24 cellular contexts compared by ENCODE assay signal in genomic region chr4:14679906-14680305, GRCh38.
"Had no signal": no experiment of that assay in that cellular context is flagged by ENCODE, and none has a peak within 500 bp of the region (broad histone marks: within the 10 kb centered on the region; RNA-seq: fewer than 3 reads in every experiment).

No MANE protein-coding gene starts in this region.

- H3K27ac ChIP-seq: esophagus squamous epithelium, foreskin keratinocyte, gastroesophageal sphincter, heart left ventricle, hepatocyte, left lung, pancreas, right lobe of liver, thyroid gland, vagina had no signal

- H3K36me3 Mint-ChIP-seq: natural killer cell had no signal

- H2AFZ ChIP-seq: hepatocyte had no signal

- H3K79me2 ChIP-seq: hepatocyte had no signal

- H3K27me3 Mint-ChIP-seq: stimulated activated naive CD8-positive, alpha-beta T cell treated with anti-CD3 and anti-CD28 coated beads, Interleukin-15, amount 100 ng/mL, for 72 hours had no signal

- H3K9me3 ChIP-seq: esophagus squamous epithelium, gastroesophageal sphincter, left lung, pancreas, right lobe of liver, thyroid gland, vagina had no signal

- H3K4me1 Mint-ChIP-seq: natural killer cell; stimulated activated naive CD8-positive, alpha-beta T cell treated with anti-CD3 and anti-CD28 coated beads, Interleukin-15, amount 100 ng/mL, for 72 hours had no signal

- ATAC-seq: effector memory CD8-positive, alpha-beta T cell; foreskin keratinocyte; gastroesophageal sphincter; heart left ventricle; left cardiac atrium; left lung; natural killer cell; pancreas; right lobe of liver; stimulated activated naive CD8-positive, alpha-beta T cell treated with anti-CD3 and anti-CD28 coated beads, Interleukin-15, amount 100 ng/mL, for 72 hours had no signal

- H3K4me2 ChIP-seq: hepatocyte, smooth muscle cell had no signal

- H3K4me3 ChIP-seq: esophagus squamous epithelium, gastroesophageal sphincter, heart left ventricle, hepatocyte, left lung, pancreas, right lobe of liver, smooth muscle cell, thyroid gland, vagina had no signal

- H3K4me1 ChIP-seq: esophagus squamous epithelium, foreskin keratinocyte, gastroesophageal sphincter, heart left ventricle, left lung, pancreas, right lobe of liver, thyroid gland, vagina had no signal

- H3K27me3 ChIP-seq: esophagus squamous epithelium, gastroesophageal sphincter, heart left ventricle, hepatocyte, left lung, pancreas, right lobe of liver, thyroid gland, vagina had no signal

- H3K36me3 ChIP-seq: esophagus squamous epithelium, gastroesophageal sphincter, heart left ventricle, left lung, pancreas, right lobe of liver, thyroid gland, vagina had no signal

- H3K27ac Mint-ChIP-seq: effector memory CD8-positive, alpha-beta T cell; natural killer cell had no signal

- H3K4me3 Mint-ChIP-seq: effector memory CD8-positive, alpha-beta T cell; natural killer cell; stimulated activated naive CD8-positive, alpha-beta T cell treated with anti-CD3 and anti-CD28 coated beads, Interleukin-15, amount 100 ng/mL, for 72 hours had no signal

- DNase-seq: cortex of kidney; effector memory CD8-positive, alpha-beta T cell; erythroblast; esophagus squamous epithelium; heart left ventricle; left cardiac atrium; left lung; natural killer cell; occipital lobe; pancreas; right lobe of liver; stimulated activated CD4-positive, alpha-beta T cell treated with anti-CD3 and anti-CD28 coated beads, Interleukin-12 subunit alpha, Interleukin-12 subunit beta, amount 100 ng/mL, for 4 hours; stimulated activated CD4-positive, alpha-beta T cell treated with anti-CD3 and anti-CD28 coated beads, Interleukin-1b, Interleukin-23, amount 100 ng/mL, for 48 hours; stimulated activated CD4-positive, alpha-beta T cell treated with anti-CD3 and anti-CD28 coated beads, Interleukin-4, amount 100 ng/mL, for 1 hour; stimulated activated CD8-positive, alpha-beta memory T cell treated with anti-CD3 and anti-CD28 coated beads, Interleukin-4, amount 100 ng/mL, for 48 hours; stimulated activated naive CD4-positive, alpha-beta T cell; stimulated activated naive CD8-positive, alpha-beta T cell treated with anti-CD3 and anti-CD28 coated beads, Interleukin-15, amount 100 ng/mL, for 72 hours; thyroid gland; trophoblast cell had no signal
